ENCODE assay signal across 15 cellular contexts in the genomic region with DNA sequence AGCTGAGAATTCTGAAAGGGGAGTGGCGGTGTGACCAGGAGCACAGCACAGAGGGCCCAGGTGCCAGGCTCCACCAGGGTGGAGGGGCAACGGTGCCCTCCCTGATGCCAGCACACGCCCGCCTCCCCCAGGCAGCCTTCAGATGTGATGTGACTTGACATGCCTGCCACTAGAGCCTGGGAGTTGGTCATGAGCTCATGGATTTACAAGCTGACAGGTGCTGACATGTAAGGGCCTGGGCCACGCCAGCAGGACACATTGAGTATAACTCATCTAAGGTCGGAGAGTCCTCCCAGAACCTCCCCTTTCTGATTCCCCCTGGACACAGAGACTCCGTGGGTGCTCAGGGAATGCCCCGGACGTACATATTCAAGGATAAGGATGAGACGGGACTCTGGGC.
"Had no signal": no experiment of that assay in that cellular context is flagged by ENCODE, and none has a peak within 500 bp of the region (broad histone marks: within the 10 kb centered on the region; RNA-seq: fewer than 3 reads in every experiment).

No MANE protein-coding gene starts in this region.

- H3K9me3 Mint-ChIP-seq: memory B cell; natural killer cell treated with Interleukin-12 subunit alpha and Interleukin-12 subunit beta and Interleukin-15 and Interleukin-18, amount 100 ng/mL, for 72 hours; stimulated activated memory B cell treated with anti-CD40 and anti-IgM and Interleukin-4, amounts not matched to agents 10 μg/mL and 1 μg/mL and 100 μg/mL, for 72 hours; stimulated activated naive CD8-positive, alpha-beta T cell treated with anti-CD3 and anti-CD28 coated beads, Interleukin-15, Interleukin-2, amounts not matched to agents 100 ng/mL and 50 ng/mL, for 24 hours had no signal

- H3K27me3 Mint-ChIP-seq: stimulated activated memory B cell treated with anti-CD40 and anti-IgM and Interleukin-4, amounts not matched to agents 10 μg/mL and 1 μg/mL and 100 μg/mL, for 72 hours had no signal

- H3K4me3 Mint-ChIP-seq: memory B cell; natural killer cell treated with Interleukin-12 subunit alpha and Interleukin-12 subunit beta and Interleukin-15 and Interleukin-18, amount 100 ng/mL, for 72 hours; stimulated activated memory B cell treated with anti-CD40 and anti-IgM and Interleukin-4, amounts not matched to agents 10 μg/mL and 1 μg/mL and 100 μg/mL, for 72 hours; stimulated activated naive CD8-positive, alpha-beta T cell treated with anti-CD3 and anti-CD28 coated beads, Interleukin-15, Interleukin-2, amounts not matched to agents 100 ng/mL and 50 ng/mL, for 24 hours had no signal

- H3K27ac Mint-ChIP-seq: memory B cell; natural killer cell treated with Interleukin-12 subunit alpha and Interleukin-12 subunit beta and Interleukin-15 and Interleukin-18, amount 100 ng/mL, for 72 hours; stimulated activated memory B cell treated with anti-CD40 and anti-IgM and Interleukin-4, amounts not matched to agents 10 μg/mL and 1 μg/mL and 100 μg/mL, for 72 hours; stimulated activated naive CD8-positive, alpha-beta T cell treated with anti-CD3 and anti-CD28 coated beads, Interleukin-15, Interleukin-2, amounts not matched to agents 100 ng/mL and 50 ng/mL, for 24 hours had no signal

- H3K36me3 ChIP-seq: heart left ventricle, right lobe of liver, tibial artery, upper lobe of left lung, uterus had no signal

- H3K9me3 ChIP-seq: heart left ventricle, psoas muscle, right lobe of liver, tibial artery, upper lobe of left lung, uterus had no signal

- H3K27me3 ChIP-seq: right lobe of liver, upper lobe of left lung, uterus had no signal

- H3K4me1 ChIP-seq: heart left ventricle, psoas muscle, right lobe of liver, tibial artery, upper lobe of left lung, uterus had no signal

- H3K27ac ChIP-seq: heart left ventricle, psoas muscle, right lobe of liver, tibial artery, upper lobe of left lung, uterus had no signal

- H3K36me3 Mint-ChIP-seq: memory B cell; natural killer cell treated with Interleukin-12 subunit alpha and Interleukin-12 subunit beta and Interleukin-15 and Interleukin-18, amount 100 ng/mL, for 72 hours; stimulated activated memory B cell treated with anti-CD40 and anti-IgM and Interleukin-4, amounts not matched to agents 10 μg/mL and 1 μg/mL and 100 μg/mL, for 72 hours had no signal

- DNase-seq: effector memory CD4-positive, alpha-beta T cell; heart left ventricle; hippocampal formation; midbrain; psoas muscle; retina; right lobe of liver; stimulated activated CD4-positive, alpha-beta T cell treated with anti-CD3 and anti-CD28 coated beads, Interleukin-4, amount 100 ng/mL, for 24 hours; tibial artery; uterus had no signal

- H3K4me3 ChIP-seq: heart left ventricle, psoas muscle, right lobe of liver, tibial artery, upper lobe of left lung, uterus had no signal

- H3K4me1 Mint-ChIP-seq: memory B cell; stimulated activated memory B cell treated with anti-CD40 and anti-IgM and Interleukin-4, amounts not matched to agents 10 μg/mL and 1 μg/mL and 100 μg/mL, for 72 hours had no signal
